In the genomic region with DNA sequence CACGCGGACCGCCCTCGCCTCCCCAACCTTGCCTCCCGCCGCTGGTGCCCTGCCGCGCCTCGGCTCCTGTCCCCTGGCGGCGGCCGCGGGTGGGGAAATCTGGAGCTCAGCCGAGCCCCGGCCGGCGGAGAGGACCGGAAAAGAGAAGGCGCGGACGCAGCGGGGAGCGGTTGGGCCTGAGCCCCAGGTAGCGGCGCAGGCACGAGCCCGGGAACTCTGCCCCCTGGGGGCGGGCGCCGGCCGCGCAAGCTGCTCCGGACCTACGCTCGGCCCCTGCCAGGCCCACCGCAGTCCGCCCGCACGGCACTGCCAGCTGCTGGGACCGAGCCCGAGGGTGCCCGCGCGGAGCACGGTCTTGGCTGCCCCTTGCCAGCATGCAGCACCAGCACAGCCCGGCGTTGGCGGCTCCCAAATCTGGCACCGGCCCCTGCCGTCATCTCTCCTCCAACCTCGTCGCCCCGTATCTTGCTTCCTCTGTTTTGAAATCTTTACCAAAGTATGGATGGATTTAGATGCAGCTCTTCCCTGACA, we compare ENCODE assay signal across 8 cellular contexts. TPM values are rescaled to one million over a fixed set of nuclear protein-coding genes. Genes with fewer than 3 reads are reported as not detected.
A peak's percentile ranks its signal among the peaks of the same experiment; 100 is the strongest.
DNase-seq lines count a peak whose midpoint lies in the region; ATAC-seq and TF ChIP-seq lines count a peak whose summit lies in the region.

TSS of gene PRSS12 (minus strand) at position 161 of the 531 bp plus-strand sequence. CDS start 283 bp downstream, outside the sequence.

- no peaks in the 10 kb centered on the region for H3K36me3 ChIP-seq in PC-3 (ENCODE audit: low read depth, low read length)
- H3K36me3 ChIP-seq in neutrophil, result no peaks in the 10 kb centered on the region

- H3K9me3 ChIP-seq in PC-3 (ENCODE audit: low read length) (no peaks in the 10 kb centered on the region), neutrophil (no peaks in the 10 kb centered on the region)

- H3K9ac ChIP-seq in PC-3 (ENCODE audit: low read length), result 0 out of 2 replicates have a peak within 1 kb of the TSS, but pooled peaks have one; percentile 21

- H3K9me2 ChIP-seq in PC-3 (replicated peaks; ENCODE audit: low read length), result no peaks in the 10 kb centered on the region

- BruUV-seq in PC-3 (replicated peaks; lab: Mats Ljungman, UMichigan), result no TSS peak

- intact Hi-C loops in PC-3 (cut with micrococcal nuclease), result loop anchor here (2.0 kb wide), 1 partner anchor 72 kb away; no protein-coding TSS in a partner anchor
- intact Hi-C loops in activated T-helper 2 cell treated with anti-CD3 and anti-CD28 coated beads, Interferon-gamma antibody, Interleukin-2, Interleukin-4, amounts not matched to agents 10 μg/mL and 5 μg/mL and 100 μg/mL, durations not matched to agents 14 hours and 24 hours and 36 hours (cut with micrococcal nuclease), result loop anchor here (2.0 kb wide), 1 partner anchor 74 kb away; no protein-coding TSS in a partner anchor

- CTCF ChIA-PET in PC-3 (lab: Charles Lee), result interaction anchor here (0.6 kb wide), 1 partner anchor 53 kb away, joined by 7 read pairs; no protein-coding TSS in a partner anchor

- H4K20me1 ChIP-seq in PC-3 (ENCODE audit: low read length), result no peaks in the 10 kb centered on the region

- peak within 1 kb of the TSS; percentile 67 for H3K4me3 ChIP-seq in PC-3 (ENCODE audit: low read length)
- H3K4me3 ChIP-seq in neutrophil (ENCODE audit: low read depth in 1 of 2, low read length in 1 of 2), result peak within 1 kb of the TSS; percentile 37 to 47

- no peaks in the 10 kb centered on the region for H3K79me2 ChIP-seq in PC-3 (ENCODE audit: low read length)

- H3K4me3 Mint-ChIP-seq in activated T-helper 2 cell treated with anti-CD3 and anti-CD28 coated beads, Interferon-gamma antibody, Interleukin-2, Interleukin-4, amounts not matched to agents 10 μg/mL and 5 μg/mL and 100 μg/mL, durations not matched to agents 14 hours and 24 hours and 36 hours (ENCODE audit: low read depth), result peak within 1 kb of the TSS; percentile 76
- peak within 1 kb of the TSS; percentile 86 for H3K4me3 Mint-ChIP-seq in type B pancreatic cell

- H3K27me3 Mint-ChIP-seq in activated T-helper 2 cell treated with anti-CD3 and anti-CD28 coated beads, Interferon-gamma antibody, Interleukin-2, Interleukin-4, amounts not matched to agents 10 μg/mL and 5 μg/mL and 100 μg/mL, durations not matched to agents 14 hours and 24 hours and 36 hours (ENCODE audit: low read depth), result peaks cover 68% of the 10 kb centered on the region
- peaks cover 44% of the 10 kb centered on the region for H3K27me3 Mint-ChIP-seq in type B pancreatic cell

- ATAC-seq in GM19452 (IDR thresholded peaks at IDR 0.05; ENCODE audit: unreplicated experiment), result peak; percentile 98
- peak; percentile 99 for ATAC-seq in HG03460 (IDR thresholded peaks at IDR 0.05; ENCODE audit: unreplicated experiment)
- ATAC-seq in PC-3, result peak; percentile 93
- ATAC-seq in foreskin keratinocyte, result peak; percentile 94

- no peaks in the 10 kb centered on the region for H3K36me3 Mint-ChIP-seq in activated T-helper 2 cell treated with anti-CD3 and anti-CD28 coated beads, Interferon-gamma antibody, Interleukin-2, Interleukin-4, amounts not matched to agents 10 μg/mL and 5 μg/mL and 100 μg/mL, durations not matched to agents 14 hours and 24 hours and 36 hours (ENCODE audit: low read depth)
- no peaks in the 10 kb centered on the region for H3K36me3 Mint-ChIP-seq in type B pancreatic cell

- H3K27ac ChIP-seq in PC-3 (ENCODE audit: low read length) (no peak within 1 kb of the TSS), foreskin keratinocyte (peak within 1 kb of the TSS; percentile 21), neutrophil (no peak within 1 kb of the TSS)

- peak within 1 kb of the TSS; percentile 84 for H3K4me2 ChIP-seq in PC-3 (ENCODE audit: low read length)

- DNase-seq in COLO829 (ENCODE audit: low spot score), result peak; percentile 51
- DNase-seq in PC-3, result peak; percentile 60
- peak; percentile 56 for DNase-seq in activated T-helper 2 cell treated with anti-CD3 and anti-CD28 coated beads, Interferon-gamma antibody, Interleukin-2, Interleukin-4, amounts not matched to agents 10 μg/mL and 5 μg/mL and 100 μg/mL, durations not matched to agents 14 hours and 24 hours and 36 hours (ENCODE audit: low spot score)
- peak in 1 of 2 donors; percentile 63 for DNase-seq in foreskin keratinocyte
- peak; percentile 88 for DNase-seq in type B pancreatic cell (ENCODE audit: extremely low spot score, unreplicated experiment)

- TF ChIP-seq CTCF in PC-3 (conservative IDR thresholded peaks at IDR 0.05; ENCODE audit: low read depth, low read length) (peak; percentile 59), foreskin keratinocyte (conservative IDR thresholded peaks at IDR 0.05) (peak; percentile 91), neutrophil (IDR thresholded peaks at IDR 0.05) (peak; percentile 56), type B pancreatic cell (conservative IDR thresholded peaks at IDR 0.05) (peak; percentile 94)

- H2AFZ ChIP-seq in PC-3 (ENCODE audit: low read length), result peak within 1 kb of the TSS; percentile 81

- no peaks in the 10 kb centered on the region for H3F3A ChIP-seq in PC-3 (ENCODE audit: low read length, unreplicated experiment)

- H3K27me3 ChIP-seq in PC-3 (ENCODE audit: low read length) (no peaks in the 10 kb centered on the region), foreskin keratinocyte (no peaks in the 10 kb centered on the region), neutrophil (peaks cover 97% of the 10 kb centered on the region)

- H3K4me1 Mint-ChIP-seq in activated T-helper 2 cell treated with anti-CD3 and anti-CD28 coated beads, Interferon-gamma antibody, Interleukin-2, Interleukin-4, amounts not matched to agents 10 μg/mL and 5 μg/mL and 100 μg/mL, durations not matched to agents 14 hours and 24 hours and 36 hours (ENCODE audit: low read depth), result peaks cover 11% of the 10 kb centered on the region
- peaks cover 24% of the 10 kb centered on the region for H3K4me1 Mint-ChIP-seq in type B pancreatic cell (ENCODE audit: unreplicated experiment)

- POLR2A ChIA-PET in PC-3 (lab: Charles Lee; ENCODE audit: unreplicated experiment), result interaction anchor here (1.0 kb wide), 1 partner anchor 10 kb away, joined by 6 read pairs; no protein-coding TSS in a partner anchor

- H3K4me1 ChIP-seq in PC-3 (ENCODE audit: insufficient read depth, low read length) (no peaks in the 10 kb centered on the region), foreskin keratinocyte (peaks cover 15% of the 10 kb centered on the region), neutrophil (ENCODE audit: control insufficient read depth in 1 of 2, insufficient read depth in 1 of 2, low read depth in 1 of 2, low read length in 1 of 2) (peaks cover 12 to 17% of the 10 kb centered on the region in 2 experiments)

- no peaks in the 10 kb centered on the region for H3K9me3 Mint-ChIP-seq in activated T-helper 2 cell treated with anti-CD3 and anti-CD28 coated beads, Interferon-gamma antibody, Interleukin-2, Interleukin-4, amounts not matched to agents 10 μg/mL and 5 μg/mL and 100 μg/mL, durations not matched to agents 14 hours and 24 hours and 36 hours
- H3K9me3 Mint-ChIP-seq in type B pancreatic cell, result no peaks in the 10 kb centered on the region

- no peak within 1 kb of the TSS for H3K27ac Mint-ChIP-seq in activated T-helper 2 cell treated with anti-CD3 and anti-CD28 coated beads, Interferon-gamma antibody, Interleukin-2, Interleukin-4, amounts not matched to agents 10 μg/mL and 5 μg/mL and 100 μg/mL, durations not matched to agents 14 hours and 24 hours and 36 hours
- peak within 1 kb of the TSS; percentile 82 for H3K27ac Mint-ChIP-seq in type B pancreatic cell

RNA-seq across cellular contexts. Expression of gene PRSS12, which starts in this region (rescaled TPM):
- total RNA-seq in PC-3 (2014; rRNA removed) (0.58 and 1.5 TPM in 2 replicates), foreskin keratinocyte (19.4 and 22.8 TPM in 2 replicates), type B pancreatic cell (ENCODE audit: low replicate concordance) (14.1 and 23.6 TPM in 2 replicates)
- total RNA-seq in activated T-helper 2 cell treated with anti-CD3 and anti-CD28 coated beads, Interferon-gamma antibody, Interleukin-2, Interleukin-4, amounts not matched to agents 10 μg/mL and 5 μg/mL and 100 μg/mL, durations not matched to agents 14 hours and 24 hours and 36 hours, result not detected in 2 replicates
- polyA plus RNA-seq in foreskin keratinocyte, result 9.0 and 9.5 TPM in 2 replicates

Comparison
In these comparisons a context has a peak if more than half of its experiments do, and no peak if none do; other contexts are left out.
1. Peak in DNase-seq in activated T-helper 2 cell treated with anti-CD3 and anti-CD28 coated beads, Interferon-gamma antibody, Interleukin-2, Interleukin-4, amounts not matched to agents 10 μg/mL and 5 μg/mL and 100 μg/mL, durations not matched to agents 14 hours and 24 hours and 36 hours; RNA of the gene not detected or under 1 TPM.